Comparison of ENCODE assay signal across 1 cellular context in genomic region chr16:9578459-9578858, GRCh38.
A peak's percentile ranks its signal among the peaks of the same experiment; 100 is the strongest.
TF ChIP-seq lines count a peak whose summit lies in the region.

No MANE protein-coding gene starts in this region.

TF ChIP-seq in K562, 482 proteins besides CTCF, POLR2A, EP300 and RAD21 (continued from another document):
- peak; percentile 28; the same call in 1 of the 2 replicates for TF ChIP-seq JUND (IDR thresholded peaks at IDR 0.05; ENCODE audit: borderline replicate concordance, low read depth, low read length)
- no peak for TF ChIP-seq JUND (tag; IDR thresholded peaks at IDR 0.05; ENCODE audit: borderline replicate concordance, low read depth, low read length)
- no peak for TF ChIP-seq ZNF212 (CRISPR knock-in tag; IDR thresholded peaks at IDR 0.05)
- peak; percentile 89; the same call in 1 of the 2 replicates for TF ChIP-seq ZKSCAN1 (IDR thresholded peaks at IDR 0.05; ENCODE audit: low read depth, low read length)
- TF ChIP-seq HOXB6 (CRISPR knock-in tag; IDR thresholded peaks at IDR 0.05; ENCODE audit: borderline replicate concordance): no peak
- peak; percentile 54 for TF ChIP-seq HNRNPLL (IDR thresholded peaks at IDR 0.05; ENCODE audit: low read depth, low read length, poor library complexity, severe bottlenecking)
- TF ChIP-seq ZFP30 (CRISPR knock-in tag; IDR thresholded peaks at IDR 0.05; ENCODE audit: borderline replicate concordance): no peak
- no peak for TF ChIP-seq ZNF655 (CRISPR knock-in tag; IDR thresholded peaks at IDR 0.05)
- no peak for TF ChIP-seq BCL6 (CRISPR knock-in tag; IDR thresholded peaks at IDR 0.05)
- TF ChIP-seq ZNF253 (CRISPR knock-in tag; conservative IDR thresholded peaks at IDR 0.05): no peak
- 0 out of 2 replicates have a peak, but pooled peaks have one; percentile 14 for TF ChIP-seq MAFG (tag; conservative IDR thresholded peaks at IDR 0.05)
- TF ChIP-seq MIER1 (IDR thresholded peaks at IDR 0.05; ENCODE audit: low read depth): no peak
- TF ChIP-seq HMGXB4 (CRISPR knock-in tag; IDR thresholded peaks at IDR 0.05): no peak
TF ChIP-seq in K562: peak in this region for 9.
